ENCODE assay signal across 18 cellular contexts in the genomic region with DNA sequence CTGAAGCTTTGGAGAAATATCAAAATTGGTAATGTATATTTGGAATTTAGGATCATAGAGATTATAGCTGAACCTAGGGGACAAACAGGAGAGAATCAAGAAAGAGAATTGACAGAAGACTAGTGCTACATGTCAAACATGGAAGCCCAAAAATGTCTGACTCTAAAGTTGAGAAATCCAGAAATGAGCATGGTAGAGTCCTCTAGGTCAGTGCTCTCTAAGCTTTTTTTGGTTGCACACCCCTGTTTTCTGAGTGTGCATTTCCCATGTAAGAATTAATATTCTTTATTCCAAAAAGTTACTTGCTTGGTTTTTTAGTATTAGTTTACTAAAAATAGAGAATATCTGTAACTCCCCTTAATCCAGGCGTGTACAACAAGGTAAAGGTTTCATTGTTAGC. TPM values are rescaled to one million over a fixed set of nuclear protein-coding genes. Genes with fewer than 3 reads are reported as not detected.
A peak's percentile ranks its signal among the peaks of the same experiment; 100 is the strongest.
DNase-seq lines count a peak whose midpoint lies in the region; ATAC-seq, FAIRE-seq and TF ChIP-seq lines count a peak whose summit lies in the region.
"Had no signal": no experiment of that assay in that cellular context is flagged by ENCODE, and none has a peak within 500 bp of the region (broad histone marks: within the 10 kb centered on the region; RNA-seq: fewer than 3 reads in every experiment).

No MANE protein-coding gene starts in this region.

- H3K9me3 ChIP-seq in HepG2 (ENCODE audit: low read length) (no peaks in the 10 kb centered on the region), right lobe of liver (no peaks in the 10 kb centered on the region), upper lobe of right lung (no peaks in the 10 kb centered on the region)
- H3K9me3 ChIP-seq: BLaER1 treated with 17β-estradiol and CSF1 and Interleukin-3, amounts not matched to agents 10 nM and 100 nM had no signal

- H3K4me3 ChIP-seq in HepG2 (replicated peaks in 1 of 3; ENCODE audit: insufficient read depth in 1 of 3, low read depth in 2 of 3, low read length in 3 of 3) (no peak overlapping the region), right lobe of liver (no peak overlapping the region), upper lobe of right lung (no peak overlapping the region)
- H3K4me3 ChIP-seq: BLaER1 treated with 17β-estradiol and CSF1 and Interleukin-3, amounts not matched to agents 10 nM and 100 nM had no signal

- no peak for TF ChIP-seq RAD21 in HepG2 (CRISPR knock-in tag; IDR thresholded peaks at IDR 0.05)

- no peak overlapping the region for H3K4me3 Mint-ChIP-seq in dendritic cell treated with granulocyte-macrophage colony-stimulating factor and Interleukin-4, amounts not matched to agents 40 ng/mL and 50 ng/mL, for 4 days
- no peak overlapping the region for H3K4me3 Mint-ChIP-seq in naive B cell

- H3K27me3 ChIP-seq in HepG2 (ENCODE audit: control insufficient read depth in 1 of 2, insufficient read depth in 2 of 2, low read length in 2 of 2) (no peaks in the 10 kb centered on the region), right lobe of liver (no peaks in the 10 kb centered on the region), upper lobe of right lung (no peaks in the 10 kb centered on the region)
- H3K27me3 ChIP-seq: BLaER1 treated with 17β-estradiol and CSF1 and Interleukin-3, amounts not matched to agents 10 nM and 100 nM had no signal

- no peak for ATAC-seq in HepG2
- ATAC-seq in right lobe of liver = no peak
- ATAC-seq in naive B cell (ENCODE audit: low read depth in 2 of 2) = no peak
- no peak for ATAC-seq in upper lobe of right lung
- ATAC-seq: HCT116 had no signal

- intact Hi-C loops in HepG2 (cut with micrococcal nuclease; ENCODE audit: unreplicated experiment) = no loop called here
- intact Hi-C loops in right lobe of liver (cut with DNase I) = no loop called here
- intact Hi-C loops in dendritic cell treated with granulocyte-macrophage colony-stimulating factor and Interleukin-4, amounts not matched to agents 40 ng/mL and 50 ng/mL, for 4 days (cut with micrococcal nuclease) = no loop called here
- intact Hi-C loops in upper lobe of right lung (cut with DNase I) = no loop called here

- peaks cover 27% of the 10 kb centered on the region for H3K4me1 Mint-ChIP-seq in dendritic cell treated with granulocyte-macrophage colony-stimulating factor and Interleukin-4, amounts not matched to agents 40 ng/mL and 50 ng/mL, for 4 days (ENCODE audit: low read depth)
- H3K4me1 Mint-ChIP-seq in naive B cell = peaks cover 41 to 77% (median 59%) of the 10 kb centered on the region in 3 donors

- no peaks in the 10 kb centered on the region for H3K27me3 Mint-ChIP-seq in dendritic cell treated with granulocyte-macrophage colony-stimulating factor and Interleukin-4, amounts not matched to agents 40 ng/mL and 50 ng/mL, for 4 days
- no peaks in the 10 kb centered on the region for H3K27me3 Mint-ChIP-seq in naive B cell
- H3K27me3 Mint-ChIP-seq: CD4-positive, alpha-beta memory T cell had no signal

- no peak for FAIRE-seq in HepG2 (lab: Jason Lieb, UNC)
- FAIRE-seq: G401.6, GM12891 had no signal

- no peak for TF ChIP-seq POLR2A in HepG2 (IDR thresholded peaks at IDR 0.05; ENCODE audit: insufficient read depth in 1 of 2, low read depth in 2 of 2, low read length in 2 of 2)
- no peak for TF ChIP-seq POLR2A in right lobe of liver (IDR thresholded peaks at IDR 0.05)

- POLR2A ChIA-PET in HepG2 (lab: Yijun Ruan, JAX) = interaction anchor here (1.7 to 3.7 kb wide), 2 partner anchors 25 to 41 kb away, joined by 9 to 26 read pairs; partner anchors contain the start of gene NFYC

- no peak overlapping the region for H3K9ac ChIP-seq in HepG2 (ENCODE audit: insufficient read depth, low read depth, low read length)
- H3K9ac ChIP-seq: BLaER1 treated with 17β-estradiol and CSF1 and Interleukin-3, amounts not matched to agents 10 nM and 100 nM had no signal

- TF ChIP-seq CTCF in HepG2 (CRISPR knock-in tag; IDR thresholded peaks at IDR 0.05) = no peak
- TF ChIP-seq CTCF in right lobe of liver (IDR thresholded peaks at IDR 0.05) = no peak
- TF ChIP-seq CTCF in upper lobe of right lung (IDR thresholded peaks at IDR 0.05) = no peak
- TF ChIP-seq CTCF in GM13977 (IDR thresholded peaks at IDR 0.05; ENCODE audit: extremely low read depth, insufficient read depth, missing control alignments) = no peak

- H3K4me1 ChIP-seq in HepG2 (ENCODE audit: insufficient read depth, low read length) (peaks cover 86% of the 10 kb centered on the region), right lobe of liver (peaks cover 0 to 72% (median 27%) of the 10 kb centered on the region in 4 donors), upper lobe of right lung (peaks cover 46% of the 10 kb centered on the region)

- H3K36me3 ChIP-seq in HepG2 (replicated peaks in 1 of 2; ENCODE audit: control insufficient read depth in 1 of 2, insufficient read depth in 2 of 2, low read length in 2 of 2) (peaks cover 0 to 1% of the 10 kb centered on the region in 2 experiments; a peak in 1 of 5 replicates), right lobe of liver (no peaks in the 10 kb centered on the region), upper lobe of right lung (no peaks in the 10 kb centered on the region)

- peaks cover 7% of the 10 kb centered on the region for H3K36me3 Mint-ChIP-seq in dendritic cell treated with granulocyte-macrophage colony-stimulating factor and Interleukin-4, amounts not matched to agents 40 ng/mL and 50 ng/mL, for 4 days (ENCODE audit: low read depth)
- peaks cover 0 to 4% of the 10 kb centered on the region in 2 donors for H3K36me3 Mint-ChIP-seq in naive B cell

- H4K20me1 ChIP-seq in HepG2 (ENCODE audit: insufficient read depth, low read length) = 0 out of 2 replicates have a peak, but pooled peaks cover 4% of the 10 kb centered on the region

- no peak overlapping the region for H2AFZ ChIP-seq in HepG2 (ENCODE audit: low read length)

- H3K4me2 ChIP-seq in HepG2 (ENCODE audit: low read depth, low read length) = no peak overlapping the region

- CTCF ChIA-PET in HepG2 (lab: Yijun Ruan, JAX; ENCODE audit: low intra/inter-chr PET ratio, low total read pairs) = no interaction called here

- H3K27ac ChIP-seq in HepG2 (ENCODE audit: extremely low read length, insufficient read depth, low read length) (peak overlapping the region; percentile 75), right lobe of liver (peak overlapping the region in 1 of 3 donors; percentile 83), upper lobe of right lung (peak overlapping the region; percentile 44)
- H3K27ac ChIP-seq: BLaER1 treated with 17β-estradiol and CSF1 and Interleukin-3, amounts not matched to agents 10 nM and 100 nM; HL-60 had no signal

- H3K9me3 Mint-ChIP-seq in dendritic cell treated with granulocyte-macrophage colony-stimulating factor and Interleukin-4, amounts not matched to agents 40 ng/mL and 50 ng/mL, for 4 days = no peaks in the 10 kb centered on the region
- H3K9me3 Mint-ChIP-seq in naive B cell = peaks cover 0 to 1% (median 0%) of the 10 kb centered on the region in 7 donors
- H3K9me3 Mint-ChIP-seq: CD4-positive, alpha-beta memory T cell had no signal

- WGBS in HepG2 (ENCODE audit: low lambda C conversion rate) = 97% methylated on average over 1 of the region's 1 CpG
- WGBS in right lobe of liver (ENCODE audit: insufficient coverage, low coverage, low lambda C conversion rate, missing lambda C conversion rate) = 93% methylated on average over 1 of the region's 1 CpG

- H3K27ac Mint-ChIP-seq in dendritic cell treated with granulocyte-macrophage colony-stimulating factor and Interleukin-4, amounts not matched to agents 40 ng/mL and 50 ng/mL, for 4 days = peak overlapping the region; percentile 2
- H3K27ac Mint-ChIP-seq in naive B cell = peak overlapping the region in 4 of 6 donors; percentile 8 to 91 (median 44)

- TF ChIP-seq EP300 in HepG2 (IDR thresholded peaks at IDR 0.05; ENCODE audit: low read depth in 2 of 2, low read length in 2 of 2) = no peak
- TF ChIP-seq EP300 in HepG2 (CRISPR knock-in tag; IDR thresholded peaks at IDR 0.05; ENCODE audit: borderline replicate concordance) = no peak

- no TSS peak for BruUV-seq in HepG2 (replicated peaks; lab: Mats Ljungman, UMichigan)

- DNase-seq in HepG2 (ENCODE audit: low spot score) = no peak
- DNase-seq in right lobe of liver = no peak
- no peak for DNase-seq in naive B cell
- DNase-seq in upper lobe of right lung = no peak
- no peak for DNase-seq in NCI-H1417 treated with DMSO at 0.1 percent for 48 hours (lab: John Stamatoyannopoulos, UW)
- no peak for DNase-seq in T-helper 1 cell
- no peak for DNase-seq in GM13977 (ENCODE audit: low spot score)
- DNase-seq: 8988T; AML-193; CD4-positive, alpha-beta memory T cell; DMS79 treated with DMSO at 0.1 percent for 48 hours; EL had no signal

- in situ Hi-C loops in HepG2 (cut with HindIII; ENCODE audit: extremely low pct_ligation_motif_present, low pct_unique_long_range_greater_than_20kb) (no loop called here), GM13977 (cut with MboI; ENCODE audit: low pct_unique_long_range_greater_than_20kb, low sequenced_read_pairs, unreplicated experiment) (no loop called here)

- H3K79me2 ChIP-seq in HepG2 (ENCODE audit: insufficient read depth, low read length) = peaks cover 85% of the 10 kb centered on the region

RNA-seq across cellular contexts. Expression of gene NFYC, which starts 25.6 kb away (rescaled TPM):
- total RNA-seq in HepG2 (2016; rRNA removed; fragmentation: Illumina TruSeq; extraction: Trizol) = 33.9 and 41.3 TPM in 2 replicates
- 25.9 and 26.3 TPM in 2 replicates for total RNA-seq in HepG2 (2016; cell fraction: cytosol; rRNA removed; fragmentation: Illumina TruSeq; extraction: Trizol; ENCODE audit: low read depth)
- 33.9 and 40.9 TPM in 2 replicates for total RNA-seq in HepG2 (2016; cell fraction: insoluble cytoplasmic fraction; rRNA removed; fragmentation: Illumina TruSeq; extraction: Trizol)
- total RNA-seq in HepG2 (2016; cell fraction: membrane; rRNA removed; fragmentation: Illumina TruSeq; extraction: Trizol) = 39.1 and 40.3 TPM in 2 replicates
- 32.4 and 36.8 TPM in 2 replicates for total RNA-seq in HepG2 (2016; cell fraction: nucleus; rRNA removed; fragmentation: Illumina TruSeq; extraction: Trizol)
- polyA plus RNA-seq in HepG2 (2011; rRNA removed) = 69.6 and 73.7 TPM in 2 replicates
- polyA plus RNA-seq in HepG2 (2011; cell fraction: cytosol; rRNA removed) = 53.5 and 68.5 TPM in 2 replicates
- 81.8 and 103 TPM in 2 replicates for polyA plus RNA-seq in HepG2 (2011; cell fraction: nucleus; rRNA removed)
- polyA plus RNA-seq in HepG2 (2012) = 34.0 and 34.2 TPM in 2 replicates
- polyA plus RNA-seq in HepG2 (2016; cell fraction: cytosol; fragmentation: Illumina TruSeq; extraction: Trizol; ENCODE audit: low read depth) = 36.8 and 37.1 TPM in 2 replicates
- 67.3 and 76.9 TPM in 2 replicates for polyA plus RNA-seq in HepG2 (2016; cell fraction: insoluble cytoplasmic fraction; fragmentation: Illumina TruSeq; extraction: Trizol; ENCODE audit: low read depth)
- polyA plus RNA-seq in HepG2 (2016; cell fraction: membrane; fragmentation: Illumina TruSeq; extraction: Trizol; ENCODE audit: low read depth) = 46.4 and 53.8 TPM in 2 replicates
- 88.2 and 99.1 TPM in 2 replicates for polyA plus RNA-seq in HepG2 (2016; cell fraction: nucleus; fragmentation: Illumina TruSeq; extraction: Trizol; ENCODE audit: insufficient read depth, low read depth)
- polyA minus RNA-seq in HepG2 (2011; rRNA and poly(A)+ RNA removed; ENCODE audit: low replicate concordance) = 97.3 and 101 TPM in 2 replicates
- 34.4 and 38.4 TPM in 2 replicates for polyA minus RNA-seq in HepG2 (2011; cell fraction: cytosol; rRNA and poly(A)+ RNA removed)
- 57.3 and 58.2 TPM in 2 replicates for polyA minus RNA-seq in HepG2 (2011; cell fraction: nucleus; rRNA and poly(A)+ RNA removed)
- total RNA-seq in right lobe of liver = 10 to 100 TPM; 21.9 to 36.1 (median 28.1) TPM
- polyA plus RNA-seq in naive B cell (ENCODE audit: low read depth in 6 of 6) = 10 to 100 TPM; 60.3 to 95.4 (median 73.0) TPM
- total RNA-seq in upper lobe of right lung = 56.0 TPM

RNA-seq across cellular contexts. Expression of gene RIMS3, which starts 51.6 kb away (rescaled TPM):
- 5.4 TPM in 2 replicates for total RNA-seq in HepG2 (2016; rRNA removed; fragmentation: Illumina TruSeq; extraction: Trizol)
- total RNA-seq in HepG2 (2016; cell fraction: cytosol; rRNA removed; fragmentation: Illumina TruSeq; extraction: Trizol; ENCODE audit: low read depth) = 4.3 and 5.4 TPM in 2 replicates
- total RNA-seq in HepG2 (2016; cell fraction: insoluble cytoplasmic fraction; rRNA removed; fragmentation: Illumina TruSeq; extraction: Trizol) = 4.6 and 5.5 TPM in 2 replicates
- total RNA-seq in HepG2 (2016; cell fraction: membrane; rRNA removed; fragmentation: Illumina TruSeq; extraction: Trizol) = 7.8 and 9.0 TPM in 2 replicates
- total RNA-seq in HepG2 (2016; cell fraction: nucleus; rRNA removed; fragmentation: Illumina TruSeq; extraction: Trizol) = 3.8 and 4.7 TPM in 2 replicates
- 2.1 and 3.4 TPM in 2 replicates for polyA plus RNA-seq in HepG2 (2011; rRNA removed)
- polyA plus RNA-seq in HepG2 (2011; cell fraction: cytosol; rRNA removed) = 1.6 and 1.8 TPM in 2 replicates
- 7.7 and 9.6 TPM in 2 replicates for polyA plus RNA-seq in HepG2 (2011; cell fraction: nucleus; rRNA removed)
- 2.2 and 3.0 TPM in 2 replicates for polyA plus RNA-seq in HepG2 (2012)
- polyA plus RNA-seq in HepG2 (2016; cell fraction: cytosol; fragmentation: Illumina TruSeq; extraction: Trizol; ENCODE audit: low read depth) = 6.0 TPM in 2 replicates
- 3.3 and 3.7 TPM in 2 replicates for polyA plus RNA-seq in HepG2 (2016; cell fraction: insoluble cytoplasmic fraction; fragmentation: Illumina TruSeq; extraction: Trizol; ENCODE audit: low read depth)
- 7.1 and 8.4 TPM in 2 replicates for polyA plus RNA-seq in HepG2 (2016; cell fraction: membrane; fragmentation: Illumina TruSeq; extraction: Trizol; ENCODE audit: low read depth)
- polyA plus RNA-seq in HepG2 (2016; cell fraction: nucleus; fragmentation: Illumina TruSeq; extraction: Trizol; ENCODE audit: insufficient read depth, low read depth) = 5.6 and 5.8 TPM in 2 replicates
- polyA minus RNA-seq in HepG2 (2011; rRNA and poly(A)+ RNA removed; ENCODE audit: low replicate concordance) = 1.1 and 3.7 TPM in 2 replicates
- 1.5 and 1.9 TPM in 2 replicates for polyA minus RNA-seq in HepG2 (2011; cell fraction: cytosol; rRNA and poly(A)+ RNA removed)
- polyA minus RNA-seq in HepG2 (2011; cell fraction: nucleus; rRNA and poly(A)+ RNA removed) = 2.4 and 3.1 TPM in 2 replicates
- total RNA-seq in right lobe of liver = 1 to 10 TPM in 2 of 6 experiments, under 1 TPM in 4; 0.35 to 1.4 (median 0.45) TPM
- polyA plus RNA-seq in naive B cell (ENCODE audit: low read depth in 6 of 6) = 1 to 10 TPM in 5 of 6 donors, under 1 TPM in 1; 0.93 to 2.9 (median 1.8) TPM
- 4.7 TPM for total RNA-seq in upper lobe of right lung
